ENCODE assay signal across 8 cellular contexts in genomic region chr17:48052956-48053757, GRCh38. TPM values are rescaled to one million over a fixed set of nuclear protein-coding genes. Genes with fewer than 3 reads are reported as not detected.
DNase-seq lines count a peak whose midpoint lies in the region; ATAC-seq and TF ChIP-seq lines count a peak whose summit lies in the region.

No MANE protein-coding gene starts in this region.

- peaks cover 73% of the 10 kb centered on the region for H3K79me2 ChIP-seq in hepatocyte

- H3K27me3 ChIP-seq in hepatocyte (no peaks in the 10 kb centered on the region), skeletal muscle satellite cell (ENCODE audit: control insufficient read depth, insufficient read depth, low read length) (no peaks in the 10 kb centered on the region)

- H3K4me2 ChIP-seq in hepatocyte: peak overlapping the region; percentile 80
- H3K4me2 ChIP-seq in skeletal muscle satellite cell (ENCODE audit: low read length): peak overlapping the region; percentile 85

- H4K20me1 ChIP-seq in hepatocyte (ENCODE audit: insufficient read depth, poor library complexity, severe bottlenecking): peaks cover 49% of the 10 kb centered on the region

- ATAC-seq in HG03025 (IDR thresholded peaks at IDR 0.05; ENCODE audit: low FRiP score, unreplicated experiment) (no peak), omental fat pad (ENCODE audit: low FRiP score) (no peak)

- no peaks in the 10 kb centered on the region for H3K9me3 ChIP-seq in hepatocyte (ENCODE audit: low read depth)
- H3K9me3 ChIP-seq in skeletal muscle satellite cell (replicated peaks; ENCODE audit: low read length): no peaks in the 10 kb centered on the region

- H3K4me1 ChIP-seq in hepatocyte (ENCODE audit: insufficient read depth): peaks cover 58% of the 10 kb centered on the region
- peaks cover 63% of the 10 kb centered on the region for H3K4me1 ChIP-seq in skeletal muscle satellite cell (ENCODE audit: control insufficient read depth, insufficient read depth, low read length)

- no peaks in the 10 kb centered on the region for H3K9me2 ChIP-seq in hepatocyte (replicated peaks; ENCODE audit: insufficient read depth)

- H3K4me3 ChIP-seq in hepatocyte (no peak overlapping the region), skeletal muscle satellite cell (ENCODE audit: low read length) (peak overlapping the region; percentile 56)

- H3K27ac ChIP-seq in angular gyrus (ENCODE audit: low read depth, low read length): peak overlapping the region; percentile 87
- H3K27ac ChIP-seq in hepatocyte: peak overlapping the region; percentile 87

- H3K9ac ChIP-seq in skeletal muscle satellite cell (ENCODE audit: low read depth, low read length): peak overlapping the region; percentile 93

- H2AFZ ChIP-seq in hepatocyte: no peak overlapping the region

- DNase-seq in DMS79 (lab: John Stamatoyannopoulos, UW) (peak; percentile 37), NCI-H2171 (lab: John Stamatoyannopoulos, UW) (peak; percentile 29), hepatocyte (ENCODE audit: low spot score) (peak; percentile 84), omental fat pad (ENCODE audit: low spot score) (no peak)
- DNase-seq in activated CD4-positive, CD25-positive, alpha-beta regulatory T cell (lab: John Stamatoyannopoulos, UW): no peak

- H3K36me3 ChIP-seq in hepatocyte (replicated peaks; ENCODE audit: insufficient read depth, low read depth): no peaks in the 10 kb centered on the region
- H3K36me3 ChIP-seq in skeletal muscle satellite cell (ENCODE audit: insufficient read depth, low read length): peaks cover 47% of the 10 kb centered on the region

- WGBS in hepatocyte (ENCODE audit: low lambda C conversion rate, missing lambda C conversion rate): 41% methylated on average over 5 of the region's 5 CpGs

- TF ChIP-seq CTCF in hepatocyte (IDR thresholded peaks at IDR 0.05; ENCODE audit: poor library complexity) (no peak), omental fat pad (IDR thresholded peaks at IDR 0.05) (no peak)

RNA-seq across cellular contexts. Expression of gene NFE2L1, which starts 5.0 kb away (rescaled TPM):
- 82.0 and 86.4 TPM in 2 replicates for total RNA-seq in hepatocyte
- polyA plus RNA-seq in hepatocyte: 35.3 and 42.4 TPM in 2 replicates
- total RNA-seq in skeletal muscle satellite cell (2012; rRNA removed): 93.3 and 93.7 TPM in 2 replicates
- 100 to 1,000 TPM; 144 to 255 (median 168) TPM for total RNA-seq in omental fat pad

RNA-seq across cellular contexts. Expression of gene COPZ2, which starts 15.6 kb away (rescaled TPM):
- total RNA-seq in hepatocyte: 36.0 and 40.7 TPM in 2 replicates
- 139 and 159 TPM in 2 replicates for polyA plus RNA-seq in hepatocyte
- total RNA-seq in skeletal muscle satellite cell (2012; rRNA removed): 22.6 and 47.8 TPM in 2 replicates
- total RNA-seq in omental fat pad: 10 to 100 TPM; 43.8 to 61.8 (median 49.7) TPM

RNA-seq across cellular contexts. Expression of gene CBX1, which starts 48.1 kb away (rescaled TPM):
- total RNA-seq in hepatocyte (49.0 and 57.0 TPM in 2 replicates), omental fat pad (10 to 100 TPM; 16.0 to 28.9 (median 24.1) TPM)
- 20.7 and 23.5 TPM in 2 replicates for polyA plus RNA-seq in hepatocyte
- 29.4 and 29.7 TPM in 2 replicates for total RNA-seq in skeletal muscle satellite cell (2012; rRNA removed)

RNA-seq across cellular contexts. Expression of gene SNX11, which starts 54.4 kb away (rescaled TPM):
- total RNA-seq in hepatocyte (11.3 and 12.4 TPM in 2 replicates), omental fat pad (10 to 100 TPM; 10.1 to 19.1 (median 18.4) TPM)
- 9.2 and 13.2 TPM in 2 replicates for polyA plus RNA-seq in hepatocyte
- 7.4 and 8.1 TPM in 2 replicates for total RNA-seq in skeletal muscle satellite cell (2012; rRNA removed)

Comparison
In these comparisons a context has a peak if more than half of its experiments do, and no peak if none do; other contexts are left out.
1. DNase-seq: peak in DMS79 (single experiment), NCI-H2171 (single experiment) and hepatocyte (single experiment); none in activated CD4-positive, CD25-positive, alpha-beta regulatory T cell (0 of 4) and omental fat pad (single experiment).